11 cellular contexts compared by ENCODE assay signal in the genomic region with DNA sequence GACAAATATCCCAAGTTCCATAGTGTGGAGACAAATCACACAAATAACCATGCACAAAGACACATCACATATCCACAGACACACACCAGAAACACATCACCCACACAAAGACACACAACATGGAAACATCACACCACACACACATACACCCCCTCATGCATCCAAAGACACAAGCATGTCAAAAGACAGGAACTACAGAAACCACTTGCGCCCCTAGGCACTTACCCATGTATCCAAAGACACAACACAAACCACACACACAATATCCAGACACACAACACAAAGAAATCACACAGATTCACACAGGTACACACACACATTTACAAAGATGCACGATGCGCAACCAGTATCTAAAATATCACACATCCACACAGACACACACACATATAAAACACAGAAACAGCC. TPM values are rescaled to one million over a fixed set of nuclear protein-coding genes. Genes with fewer than 3 reads are reported as not detected.
A peak's percentile ranks its signal among the peaks of the same experiment; 100 is the strongest.
DNase-seq lines count a peak whose midpoint lies in the region; ATAC-seq, FAIRE-seq and TF ChIP-seq lines count a peak whose summit lies in the region.
"Had no signal": no experiment of that assay in that cellular context is flagged by ENCODE, and none has a peak within 500 bp of the region (broad histone marks: within the 10 kb centered on the region; RNA-seq: fewer than 3 reads in every experiment).

No MANE protein-coding gene starts in this region.

- H3K4me1 ChIP-seq in hepatocyte (ENCODE audit: insufficient read depth): peaks cover under 1% of the 10 kb centered on the region
- peaks cover 0 to 13% (median 9%) of the 10 kb centered on the region in 3 donors for H3K4me1 ChIP-seq in gastroesophageal sphincter
- peaks cover 0 to 3% (median 0%) of the 10 kb centered on the region in 3 donors for H3K4me1 ChIP-seq in pancreas

- H4K20me1 ChIP-seq in hepatocyte (ENCODE audit: insufficient read depth, poor library complexity, severe bottlenecking): no peaks in the 10 kb centered on the region

- H3K27ac Mint-ChIP-seq in stimulated activated naive CD8-positive, alpha-beta T cell treated with anti-CD3 and anti-CD28 coated beads, Interleukin-15, Interleukin-2, amounts not matched to agents 100 ng/mL and 50 ng/mL, for 24 hours: peak overlapping the region; percentile 3
- H3K27ac Mint-ChIP-seq in T-cell: no peak overlapping the region

- no peak for ATAC-seq in stimulated activated naive CD8-positive, alpha-beta T cell treated with anti-CD3 and anti-CD28 coated beads, Interleukin-15, Interleukin-2, amounts not matched to agents 100 U/mL and 50 U/mL, for 24 hours
- no peak for ATAC-seq in T-cell (replicated peaks in 1 of 4)
- ATAC-seq in gastroesophageal sphincter: no peak
- no peak for ATAC-seq in pancreas

- intact Hi-C loops in pancreas (cut with DNase I): no loop called here

- H3K9me3 ChIP-seq in hepatocyte (ENCODE audit: low read depth) (no peaks in the 10 kb centered on the region), gastroesophageal sphincter (no peaks in the 10 kb centered on the region), pancreas (no peaks in the 10 kb centered on the region)

- H3K36me3 Mint-ChIP-seq in stimulated activated naive CD8-positive, alpha-beta T cell treated with anti-CD3 and anti-CD28 coated beads, Interleukin-15, Interleukin-2, amounts not matched to agents 100 ng/mL and 50 ng/mL, for 24 hours (ENCODE audit: low read depth): no peaks in the 10 kb centered on the region
- no peaks in the 10 kb centered on the region for H3K36me3 Mint-ChIP-seq in T-cell

- no peaks in the 10 kb centered on the region for H3K36me3 ChIP-seq in hepatocyte (replicated peaks; ENCODE audit: insufficient read depth, low read depth)
- no peaks in the 10 kb centered on the region for H3K36me3 ChIP-seq in gastroesophageal sphincter
- H3K36me3 ChIP-seq in pancreas: no peaks in the 10 kb centered on the region

- WGBS in hepatocyte (ENCODE audit: low lambda C conversion rate, missing lambda C conversion rate): 94% methylated on average over 3 of the region's 3 CpGs
- 93 to 95% methylated on average over 2 to 3 of the region's 3 CpGs for WGBS in gastroesophageal sphincter (ENCODE audit: low coverage in 1 of 2), 2 donors
- 79 to 85% methylated on average over 3 of the region's 3 CpGs for WGBS in pancreas, 2 donors

- TF ChIP-seq CTCF in hepatocyte (IDR thresholded peaks at IDR 0.05; ENCODE audit: poor library complexity): no peak
- no peak for TF ChIP-seq CTCF in gastroesophageal sphincter (IDR thresholded peaks at IDR 0.05)
- no peak for TF ChIP-seq CTCF in pancreas (IDR thresholded peaks at IDR 0.05)

- H3K4me2 ChIP-seq in hepatocyte: peak overlapping the region; percentile 97

- peak overlapping the region; percentile 32 for H3K4me3 Mint-ChIP-seq in stimulated activated naive CD8-positive, alpha-beta T cell treated with anti-CD3 and anti-CD28 coated beads, Interleukin-15, Interleukin-2, amounts not matched to agents 100 ng/mL and 50 ng/mL, for 24 hours
- H3K4me3 Mint-ChIP-seq in T-cell: peak overlapping the region; percentile 31 to 52 (median 43)

- H2AFZ ChIP-seq in hepatocyte: no peak overlapping the region

- H3K27me3 ChIP-seq in hepatocyte: peaks cover 16% of the 10 kb centered on the region
- H3K27me3 ChIP-seq in gastroesophageal sphincter: peaks cover 94% of the 10 kb centered on the region
- H3K27me3 ChIP-seq in pancreas: peaks cover 0 to 7% (median 0%) of the 10 kb centered on the region in 4 donors

- FAIRE-seq in pancreas (lab: Jason Lieb, UNC): no peak

- CTCF ChIA-PET in T-cell (lab: Charles Lee): no interaction called here

- H3K27me3 Mint-ChIP-seq in stimulated activated naive CD8-positive, alpha-beta T cell treated with anti-CD3 and anti-CD28 coated beads, Interleukin-15, Interleukin-2, amounts not matched to agents 100 ng/mL and 50 ng/mL, for 24 hours: peaks cover 69% of the 10 kb centered on the region
- peaks cover 58 to 82% of the 10 kb centered on the region in 2 donors for H3K27me3 Mint-ChIP-seq in T-cell

- H3K4me1 Mint-ChIP-seq in stimulated activated naive CD8-positive, alpha-beta T cell treated with anti-CD3 and anti-CD28 coated beads, Interleukin-15, Interleukin-2, amounts not matched to agents 100 ng/mL and 50 ng/mL, for 24 hours (ENCODE audit: low read depth): peaks cover 22% of the 10 kb centered on the region
- H3K4me1 Mint-ChIP-seq in T-cell: peaks cover 24 to 35% (median 26%) of the 10 kb centered on the region in 3 donors

- H3K4me3 ChIP-seq in hepatocyte: no peak overlapping the region
- no peak overlapping the region for H3K4me3 ChIP-seq in gastroesophageal sphincter
- H3K4me3 ChIP-seq in pancreas: no peak overlapping the region

- TF ChIP-seq EP300 in gastroesophageal sphincter (IDR thresholded peaks at IDR 0.05): no peak

- no peaks in the 10 kb centered on the region for H3K79me2 ChIP-seq in hepatocyte

- no peak overlapping the region for H3K27ac ChIP-seq in hepatocyte
- H3K27ac ChIP-seq in gastroesophageal sphincter: no peak overlapping the region
- H3K27ac ChIP-seq in pancreas: no peak overlapping the region

- POLR2A ChIA-PET in T-cell (lab: Charles Lee): no interaction called here

- TF ChIP-seq POLR2A in gastroesophageal sphincter (IDR thresholded peaks at IDR 0.05): no peak

- H3K9me3 Mint-ChIP-seq in stimulated activated naive CD8-positive, alpha-beta T cell treated with anti-CD3 and anti-CD28 coated beads, Interleukin-15, Interleukin-2, amounts not matched to agents 100 ng/mL and 50 ng/mL, for 24 hours: no peaks in the 10 kb centered on the region
- no peaks in the 10 kb centered on the region for H3K9me3 Mint-ChIP-seq in T-cell

- DNase-seq in stimulated activated naive CD8-positive, alpha-beta T cell treated with anti-CD3 and anti-CD28 coated beads, Interleukin-15, Interleukin-2, amounts not matched to agents 100 U/mL and 50 U/mL, for 24 hours: no peak
- DNase-seq in T-cell: no peak
- no peak for DNase-seq in hepatocyte (ENCODE audit: low spot score)
- DNase-seq in islet precursor cell: no peak
- DNase-seq in pancreas: no peak
- DNase-seq in AG08396 (ENCODE audit: low spot score): no peak
- DNase-seq: effector CD8-positive, alpha-beta T cell; NCI-H526 treated with DMSO at 0.1 percent for 48 hours had no signal

- no peaks in the 10 kb centered on the region for H3K9me2 ChIP-seq in hepatocyte (replicated peaks; ENCODE audit: insufficient read depth)

RNA-seq across cellular contexts. Expression of gene DPF1, which starts 0.9 kb away (rescaled TPM):
- not detected for total RNA-seq in T-cell
- 1.2 and 2.1 TPM in 2 replicates for total RNA-seq in hepatocyte
- polyA plus RNA-seq in hepatocyte: 2.0 and 2.7 TPM in 2 replicates
- not detected for total RNA-seq in gastroesophageal sphincter
- under 1 TPM in 1 of 6 donors, not detected in 5; 0.37 TPM for total RNA-seq in pancreas
- under 1 TPM; 0.19 to 0.26 TPM for polyA plus RNA-seq in pancreas

RNA-seq across cellular contexts. Expression of gene PPP1R14A, which starts 33.1 kb away (rescaled TPM):
- total RNA-seq in T-cell: 1 to 10 TPM in 2 of 5 donors, under 1 TPM in 1, not detected in 2; 0.82 to 2.8 (median 1.6) TPM
- 13.0 and 15.1 TPM in 2 replicates for total RNA-seq in hepatocyte
- 50.5 and 56.9 TPM in 2 replicates for polyA plus RNA-seq in hepatocyte
- 100 to 1,000 TPM; 226 to 468 (median 332) TPM for total RNA-seq in gastroesophageal sphincter
- total RNA-seq in pancreas: 10 to 100 TPM in 1 of 6 donors, 1 to 10 TPM in 5; 6.9 to 15.2 (median 8.1) TPM
- polyA plus RNA-seq in pancreas: 10 to 100 TPM; 31.4 to 42.8 TPM
- total RNA-seq: M059J had no signal

RNA-seq across cellular contexts. Expression of gene SPINT2, which starts 41.3 kb away (rescaled TPM):
- total RNA-seq in T-cell (10 to 100 TPM; 30.3 to 48.5 (median 37.9) TPM), hepatocyte (508 and 590 TPM in 2 replicates), gastroesophageal sphincter (10 to 100 TPM in 2 of 4 donors, 1 to 10 TPM in 2; 2.1 to 51.7 (median 10.9) TPM), pancreas (100 to 1,000 TPM; 121 to 239 (median 152) TPM)
- polyA plus RNA-seq in hepatocyte (834 and 885 TPM in 2 replicates), pancreas (100 to 1,000 TPM; 178 to 337 TPM)

Comparison
In these comparisons a context has a peak if more than half of its experiments do, and no peak if none do; other contexts are left out.
1. RNA of gene PPP1R14A, which starts 33.1 kb away (total RNA-seq): 226 to 468 TPM in gastroesophageal sphincter; 13.0 to 15.1 TPM in hepatocyte, 6.9 to 15.2 TPM in pancreas and 0.82 to 2.8 TPM in T-cell; every median in the first group is over 10 times any median in the second.